Comparison of ENCODE assay signal across 8 cellular contexts in genomic region chr10:104121485-104122272, GRCh38. TPM values are rescaled to one million over a fixed set of nuclear protein-coding genes. Genes with fewer than 3 reads are reported as not detected.
DNase-seq lines count a peak whose midpoint lies in the region; ATAC-seq and TF ChIP-seq lines count a peak whose summit lies in the region.

SFR1 (plus strand) TSS chr10:104122171; CDS start chr10:104122184, 13 bp downstream.

- peak within 1 kb of the TSS; percentile 97 to 98 for H3K27ac Mint-ChIP-seq in activated naive CD4-positive, alpha-beta T cell treated with anti-CD3 and anti-CD28 coated beads, Interleukin-2, amount 50 U/mL, for 72 hours

- peak within 1 kb of the TSS; percentile 85 for H3K4me3 ChIP-seq in GM12864 (ENCODE audit: low read depth, low read length)
- peak within 1 kb of the TSS; percentile 80 to 87 for H3K4me3 ChIP-seq in testis

- TF ChIP-seq CTCF in GM12864 (IDR thresholded peaks at IDR 0.05; ENCODE audit: low read depth, low read length, missing control alignments), result peak; percentile 65
- TF ChIP-seq CTCF in testis (IDR thresholded peaks at IDR 0.05), result peak; percentile 40 to 60 (median 48)

- no peaks in the 10 kb centered on the region for H3K9me3 ChIP-seq in testis

- TF ChIP-seq POLR2A in testis (IDR thresholded peaks at IDR 0.05), result peak; percentile 59

- peaks cover 15% of the 10 kb centered on the region for H3K4me1 ChIP-seq in testis

- 0 to 1% methylated on average over 24 to 46 of the region's 70 CpGs for WGBS in testis, 2 donors

- H3K36me3 ChIP-seq in testis (ENCODE audit: low read depth, missing control alignments), result no peaks in the 10 kb centered on the region

- peak; percentile 92 for DNase-seq in GM12864 (ENCODE audit: low read depth)
- peak; percentile 95 for DNase-seq in NCI-H1092 treated with DMSO at 0.1 percent for 48 hours (lab: John Stamatoyannopoulos, UW)
- DNase-seq in SKM-1 (lab: John Stamatoyannopoulos, UW; ENCODE audit: unreplicated experiment), result peak; percentile 97
- DNase-seq in activated naive CD4-positive, alpha-beta T cell treated with anti-CD3 and anti-CD28 coated beads, Interleukin-2, amount 50 U/mL, for 72 hours (ENCODE audit: low spot score in 2 of 2), result peak; percentile 98 to 100
- DNase-seq in globus pallidus (ENCODE audit: low spot score), result peak; percentile 99
- peak; percentile 97 for DNase-seq in occipital lobe (lab: John Stamatoyannopoulos, UW)
- peak; percentile 99 for DNase-seq in testis

- peaks cover 3 to 5% of the 10 kb centered on the region in 2 donors for H3K36me3 Mint-ChIP-seq in activated naive CD4-positive, alpha-beta T cell treated with anti-CD3 and anti-CD28 coated beads, Interleukin-2, amount 50 U/mL, for 72 hours

- H3K9me3 Mint-ChIP-seq in activated naive CD4-positive, alpha-beta T cell treated with anti-CD3 and anti-CD28 coated beads, Interleukin-2, amount 50 U/mL, for 72 hours, result no peaks in the 10 kb centered on the region

- ATAC-seq in HG02623 (IDR thresholded peaks at IDR 0.05; ENCODE audit: unreplicated experiment), result peak; percentile 91
- ATAC-seq in activated naive CD4-positive, alpha-beta T cell treated with anti-CD3 and anti-CD28 coated beads, Interleukin-2, amount 50 U/mL, for 72 hours, result peak; percentile 88 to 94

- peak within 1 kb of the TSS; percentile 97 to 100 for H3K27ac ChIP-seq in testis

- intact Hi-C loops in testis (cut with DNase I; ENCODE audit: low total_unique reads), result loop anchor here (5.0 kb wide), 1 partner anchor 111 kb away; the partner anchor contains the start of gene CFAP43

- H3K27me3 ChIP-seq in testis, result no peaks in the 10 kb centered on the region

RNA-seq across cellular contexts. Expression of gene SFR1, which starts in this region (rescaled TPM):
- total RNA-seq in activated naive CD4-positive, alpha-beta T cell treated with anti-CD3 and anti-CD28 coated beads, Interleukin-2, amount 50 U/mL, for 72 hours, result 10 to 100 TPM; 14.8 to 19.4 TPM
- total RNA-seq in occipital lobe, result 20.1 TPM
- 10 to 100 TPM; 14.7 to 42.8 TPM for total RNA-seq in testis
- polyA plus RNA-seq in testis (ENCODE audit: insufficient read depth, low read depth, low replicate concordance), result 25.3 TPM

Comparison
In these comparisons a context has a peak if more than half of its experiments do, and no peak if none do; other contexts are left out.
1. Peak in every context shown above with its lines: DNase-seq, ATAC-seq, H3K4me3 ChIP-seq and H3K27ac ChIP-seq.